In the genomic region with DNA sequence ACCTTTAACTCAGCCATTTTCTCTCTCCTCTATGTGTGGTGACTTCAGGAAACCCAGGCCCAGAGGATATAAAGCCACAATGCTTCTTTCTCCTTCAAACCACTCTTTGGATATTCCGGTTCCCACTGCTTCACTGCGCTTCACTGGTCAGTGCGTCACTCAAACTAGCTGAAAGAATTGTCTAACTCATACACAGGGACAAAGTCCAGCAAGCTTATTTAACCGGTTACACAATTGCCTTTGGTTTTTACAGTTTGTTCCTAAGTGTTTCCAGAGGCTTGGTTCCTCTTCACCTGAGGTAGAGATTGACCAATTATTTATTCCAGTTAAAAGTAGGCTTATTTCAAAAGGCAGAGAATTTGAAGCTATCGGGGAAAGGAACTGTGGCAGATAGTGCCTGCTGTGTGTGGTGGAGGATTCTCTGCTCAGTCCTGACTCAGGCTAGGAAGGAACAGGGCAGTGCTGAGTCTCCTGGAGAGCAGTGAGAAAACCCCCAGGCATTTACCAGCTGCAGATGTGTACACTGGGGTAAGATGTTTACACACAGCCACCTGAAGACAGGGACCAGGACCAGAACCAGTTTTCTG, we compare ENCODE assay signal across 15 cellular contexts. TPM values are rescaled to one million over a fixed set of nuclear protein-coding genes. Genes with fewer than 3 reads are reported as not detected.
DNase-seq lines count a peak whose midpoint lies in the region; ATAC-seq, FAIRE-seq and TF ChIP-seq lines count a peak whose summit lies in the region.
"Had no signal": no experiment of that assay in that cellular context is flagged by ENCODE, and none has a peak within 500 bp of the region (broad histone marks: within the 10 kb centered on the region; RNA-seq: fewer than 3 reads in every experiment).

HGD (minus strand) TSS at position 145 of the 587 bp plus-strand sequence; CDS start at position 17, 128 bp downstream.

- TF ChIP-seq EP300 in HepG2 (IDR thresholded peaks at IDR 0.05; ENCODE audit: low read depth in 2 of 2, low read length in 2 of 2) (peak; percentile 88 to 91), HepG2 (CRISPR knock-in tag; IDR thresholded peaks at IDR 0.05; ENCODE audit: borderline replicate concordance) (peak; percentile 74), stomach (IDR thresholded peaks at IDR 0.05) (no peak)

- TF ChIP-seq CTCF in body of pancreas (IDR thresholded peaks at IDR 0.05), result peak in 1 of 7 experiments; percentile 1
- TF ChIP-seq CTCF in HepG2 (CRISPR knock-in tag; IDR thresholded peaks at IDR 0.05), result no peak
- no peak for TF ChIP-seq CTCF in stomach (IDR thresholded peaks at IDR 0.05)

- ATAC-seq in body of pancreas (peak; percentile 79), HepG2 (peak; percentile 81), HG02884 (IDR thresholded peaks at IDR 0.05; ENCODE audit: unreplicated experiment) (no peak)
- no peak for ATAC-seq in activated CD8-positive, alpha-beta memory T cell treated with anti-CD3 and anti-CD28 coated beads, Interleukin-2, amount 10 ng/mL, durations not matched to agents 7 days and 5 days

- WGBS in body of pancreas, 2 donors, result 17 to 22% methylated on average over 5 of the region's 5 CpGs
- WGBS in HepG2 (ENCODE audit: low lambda C conversion rate), result 1% methylated on average over 5 of the region's 5 CpGs
- 31 to 60% (median 41%) methylated on average over 5 of the region's 5 CpGs for WGBS in stomach, 5 donors

- peaks cover 10% of the 10 kb centered on the region for H3K4me1 Mint-ChIP-seq in activated CD8-positive, alpha-beta memory T cell treated with anti-CD3 and anti-CD28 coated beads, Interleukin-2, amount 10 ng/mL, durations not matched to agents 7 days and 5 days

- H3K36me3 Mint-ChIP-seq in activated CD8-positive, alpha-beta memory T cell treated with anti-CD3 and anti-CD28 coated beads, Interleukin-2, amount 10 ng/mL, durations not matched to agents 7 days and 5 days, result peaks cover 1% of the 10 kb centered on the region

- H3K79me2 ChIP-seq in HepG2 (ENCODE audit: insufficient read depth, low read length), result peaks cover 49% of the 10 kb centered on the region

- no peaks in the 10 kb centered on the region for H3K27me3 ChIP-seq in HUES48 (ENCODE audit: control insufficient read depth, insufficient read depth, low read length)
- no peaks in the 10 kb centered on the region for H3K27me3 ChIP-seq in body of pancreas
- no peaks in the 10 kb centered on the region; a peak in 1 of 5 replicates for H3K27me3 ChIP-seq in HepG2 (ENCODE audit: control insufficient read depth in 1 of 2, insufficient read depth in 2 of 2, low read length in 2 of 2)
- H3K27me3 ChIP-seq in stomach, result no peaks in the 10 kb centered on the region
- H3K27me3 ChIP-seq: SJSA1 had no signal

- no peak for TF ChIP-seq RAD21 in HepG2 (CRISPR knock-in tag; IDR thresholded peaks at IDR 0.05)

- H3K27me3 Mint-ChIP-seq in activated CD8-positive, alpha-beta memory T cell treated with anti-CD3 and anti-CD28 coated beads, Interleukin-2, amount 10 ng/mL, durations not matched to agents 7 days and 5 days, result no peaks in the 10 kb centered on the region
- H3K27me3 Mint-ChIP-seq: CD4-positive, alpha-beta T cell had no signal

- H3K4me3 ChIP-seq in HUES48 (ENCODE audit: low read depth, low read length), result no peak within 1 kb of the TSS
- no peak within 1 kb of the TSS for H3K4me3 ChIP-seq in body of pancreas
- H3K4me3 ChIP-seq in HepG2 (replicated peaks in 1 of 3; ENCODE audit: insufficient read depth in 1 of 3, low read depth in 2 of 3, low read length in 3 of 3), result peak within 1 kb of the TSS; percentile 82 to 90 (median 82)
- peak within 1 kb of the TSS; percentile 25 to 37 (median 32) for H3K4me3 ChIP-seq in stomach
- H3K4me3 ChIP-seq: SJSA1 had no signal

- H3K36me3 ChIP-seq in HUES48 (ENCODE audit: control insufficient read depth, insufficient read depth, low read length), result no peaks in the 10 kb centered on the region
- H3K36me3 ChIP-seq in body of pancreas (replicated peaks in 1 of 2; ENCODE audit: insufficient read depth in 1 of 2, low read depth in 2 of 2), result no peaks in the 10 kb centered on the region
- H3K36me3 ChIP-seq in HepG2 (replicated peaks in 1 of 2; ENCODE audit: control insufficient read depth in 1 of 2, insufficient read depth in 2 of 2, low read length in 2 of 2), result no peaks in the 10 kb centered on the region
- no peaks in the 10 kb centered on the region for H3K36me3 ChIP-seq in stomach
- H3K36me3 ChIP-seq: SJSA1 had no signal

- H3K9me3 ChIP-seq in HUES48 (ENCODE audit: control insufficient read depth, insufficient read depth, low read length) (no peaks in the 10 kb centered on the region), body of pancreas (no peaks in the 10 kb centered on the region), HepG2 (ENCODE audit: low read length) (no peaks in the 10 kb centered on the region), stomach (no peaks in the 10 kb centered on the region)
- H3K9me3 ChIP-seq: SJSA1 had no signal

- TF ChIP-seq POLR2A in body of pancreas (IDR thresholded peaks at IDR 0.05), result peak in 2 of 3 donors; percentile 87 to 89
- TF ChIP-seq POLR2A in HepG2 (IDR thresholded peaks at IDR 0.05; ENCODE audit: insufficient read depth in 1 of 2, low read depth in 2 of 2, low read length in 2 of 2), result peak; percentile 80 to 97
- TF ChIP-seq POLR2A in stomach (IDR thresholded peaks at IDR 0.05), result peak in 2 of 4 donors; percentile 11 to 22

- in situ Hi-C loops in HepG2 (cut with HindIII; ENCODE audit: extremely low pct_ligation_motif_present, low pct_unique_long_range_greater_than_20kb), result no loop called here

- peaks cover 4% of the 10 kb centered on the region for H3K9me3 Mint-ChIP-seq in activated CD8-positive, alpha-beta memory T cell treated with anti-CD3 and anti-CD28 coated beads, Interleukin-2, amount 10 ng/mL, durations not matched to agents 7 days and 5 days (ENCODE audit: low read depth)

- H3K4me1 ChIP-seq in HUES48 (ENCODE audit: control insufficient read depth, insufficient read depth, low read length) (peaks cover 36% of the 10 kb centered on the region), body of pancreas (peaks cover 66% of the 10 kb centered on the region), HepG2 (ENCODE audit: insufficient read depth, low read length) (peaks cover 55% of the 10 kb centered on the region), stomach (peaks cover 24 to 55% (median 38%) of the 10 kb centered on the region in 4 donors)

- H3K27ac ChIP-seq in HUES48 (ENCODE audit: low read depth, low read length), result peak within 1 kb of the TSS; percentile 97
- peak within 1 kb of the TSS; percentile 83 to 92 (median 89) for H3K27ac ChIP-seq in body of pancreas
- peak within 1 kb of the TSS; percentile 99 for H3K27ac ChIP-seq in HepG2 (ENCODE audit: extremely low read length, insufficient read depth, low read length)
- peak within 1 kb of the TSS; percentile 77 to 87 (median 84) for H3K27ac ChIP-seq in stomach
- H3K27ac ChIP-seq: SJSA1 had no signal

- H3K9ac ChIP-seq in HUES48 (ENCODE audit: low read depth, low read length) (no peak within 1 kb of the TSS), HepG2 (ENCODE audit: insufficient read depth, low read depth, low read length) (peak within 1 kb of the TSS; percentile 100)

- TSS peak; percentile 47 for BruUV-seq in HepG2 (replicated peaks; lab: Mats Ljungman, UMichigan)

- H3K4me3 Mint-ChIP-seq in activated CD8-positive, alpha-beta memory T cell treated with anti-CD3 and anti-CD28 coated beads, Interleukin-2, amount 10 ng/mL, durations not matched to agents 7 days and 5 days, result no peak within 1 kb of the TSS
- H3K4me3 Mint-ChIP-seq: CD4-positive, alpha-beta T cell had no signal

- intact Hi-C loops in body of pancreas (cut with DNase I), result no loop called here
- intact Hi-C loops in HepG2 (cut with micrococcal nuclease; ENCODE audit: unreplicated experiment), result loop anchor here (1.0 kb wide), 2 partner anchors 11 to 60 kb away; partner anchors contain the start of genes GTF2E1 and RABL3
- intact Hi-C loops in stomach (cut with DNase I; ENCODE audit: low total_unique reads), result no loop called here

- peaks cover 10% of the 10 kb centered on the region; the same call in 1 of the 2 replicates for H4K20me1 ChIP-seq in HepG2 (ENCODE audit: insufficient read depth, low read length)

- FAIRE-seq in HepG2 (lab: Jason Lieb, UNC), result peak; percentile 93

- H3K4me2 ChIP-seq in HepG2 (ENCODE audit: low read depth, low read length), result peak within 1 kb of the TSS; percentile 94

- POLR2A ChIA-PET in HepG2 (lab: Yijun Ruan, JAX), result interaction anchor here (0.8 to 3.4 kb wide), 13 partner anchors 10 to 1683 kb away, joined by 3 to 33 read pairs (median 4); partner anchors contain the start of genes GTF2E1, NDUFB4 and RABL3

- no peak within 1 kb of the TSS for H2AFZ ChIP-seq in HepG2 (ENCODE audit: low read length)

- CTCF ChIA-PET in HepG2 (lab: Yijun Ruan, JAX; ENCODE audit: low intra/inter-chr PET ratio, low total read pairs), result no interaction called here
- CTCF ChIA-PET in activated CD8-positive, alpha-beta memory T cell treated with anti-CD3 and anti-CD28 coated beads, Interleukin-2, amount 10 ng/mL, durations not matched to agents 7 days and 5 days (lab: Charles Lee), result no interaction called here

- no peak within 1 kb of the TSS for H3K27ac Mint-ChIP-seq in activated CD8-positive, alpha-beta memory T cell treated with anti-CD3 and anti-CD28 coated beads, Interleukin-2, amount 10 ng/mL, durations not matched to agents 7 days and 5 days
- H3K27ac Mint-ChIP-seq: CD4-positive, alpha-beta T cell had no signal

- peak; percentile 68 to 83 (median 72) for DNase-seq in body of pancreas
- DNase-seq in HepG2 (ENCODE audit: low spot score), result peak; percentile 97
- DNase-seq in stomach, result peak; percentile 63
- DNase-seq in activated gamma-delta T cell treated with Interleukin-2 at 50 U/mL for 16 hours, result no peak
- no peak for DNase-seq in NCI-H2196 (lab: John Stamatoyannopoulos, UW; ENCODE audit: unreplicated experiment)
- DNase-seq in activated CD8-positive, alpha-beta memory T cell treated with anti-CD3 and anti-CD28 coated beads, Interleukin-2, amount 10 ng/mL, durations not matched to agents 7 days and 5 days, result no peak
- DNase-seq: activated T-cell treated with anti-CD3 and anti-CD28 coated beads, Interleukin-2, amount 50 U/mL, for 1 hour; CD4-positive, alpha-beta T cell; effector memory CD4-positive, alpha-beta T cell; NCI-H1417 treated with DMSO at 0.1 percent for 48 hours; NCI-H510A treated with DMSO at 0.1 percent for 48 hours; retina had no signal

RNA-seq across cellular contexts. Expression of gene HGD, which starts in this region (rescaled TPM):
- 10 to 100 TPM; 14.2 to 14.3 TPM for total RNA-seq in body of pancreas
- 265 and 319 TPM in 2 replicates for total RNA-seq in HepG2 (2016; rRNA removed; fragmentation: Illumina TruSeq; extraction: Trizol)
- total RNA-seq in HepG2 (2016; cell fraction: cytosol; rRNA removed; fragmentation: Illumina TruSeq; extraction: Trizol; ENCODE audit: low read depth), result 67.0 and 67.5 TPM in 2 replicates
- 256 and 310 TPM in 2 replicates for total RNA-seq in HepG2 (2016; cell fraction: insoluble cytoplasmic fraction; rRNA removed; fragmentation: Illumina TruSeq; extraction: Trizol)
- 82.1 and 92.3 TPM in 2 replicates for total RNA-seq in HepG2 (2016; cell fraction: membrane; rRNA removed; fragmentation: Illumina TruSeq; extraction: Trizol)
- 282 and 300 TPM in 2 replicates for total RNA-seq in HepG2 (2016; cell fraction: nucleus; rRNA removed; fragmentation: Illumina TruSeq; extraction: Trizol)
- 398 and 420 TPM in 2 replicates for polyA plus RNA-seq in HepG2 (2011; rRNA removed)
- 151 and 200 TPM in 2 replicates for polyA plus RNA-seq in HepG2 (2011; cell fraction: cytosol; rRNA removed)
- polyA plus RNA-seq in HepG2 (2011; cell fraction: nucleus; rRNA removed), result 745 and 782 TPM in 2 replicates
- 254 and 296 TPM in 2 replicates for polyA plus RNA-seq in HepG2 (2012)
- 44.7 and 45.8 TPM in 2 replicates for polyA plus RNA-seq in HepG2 (2016; cell fraction: cytosol; fragmentation: Illumina TruSeq; extraction: Trizol; ENCODE audit: low read depth)
- polyA plus RNA-seq in HepG2 (2016; cell fraction: insoluble cytoplasmic fraction; fragmentation: Illumina TruSeq; extraction: Trizol; ENCODE audit: low read depth), result 242 and 251 TPM in 2 replicates
- polyA plus RNA-seq in HepG2 (2016; cell fraction: membrane; fragmentation: Illumina TruSeq; extraction: Trizol; ENCODE audit: low read depth), result 51.1 and 52.9 TPM in 2 replicates
- polyA plus RNA-seq in HepG2 (2016; cell fraction: nucleus; fragmentation: Illumina TruSeq; extraction: Trizol; ENCODE audit: insufficient read depth, low read depth), result 287 and 304 TPM in 2 replicates
- 0.42 and 257 TPM in 2 replicates for polyA minus RNA-seq in HepG2 (2011; rRNA and poly(A)+ RNA removed; ENCODE audit: low replicate concordance)
- polyA minus RNA-seq in HepG2 (2011; cell fraction: cytosol; rRNA and poly(A)+ RNA removed), result 107 and 125 TPM in 2 replicates
- 1,013 and 1,338 TPM in 2 replicates for polyA minus RNA-seq in HepG2 (2011; cell fraction: nucleus; rRNA and poly(A)+ RNA removed)
- total RNA-seq in stomach, result 10 to 100 TPM; 12.2 to 66.5 (median 43.7) TPM
- polyA plus RNA-seq in stomach, result 10 to 100 TPM in 2 of 3 donors, 1 to 10 TPM in 1; 6.3 to 12.8 (median 10.8) TPM
- under 1 TPM; 0.23 to 0.49 TPM for total RNA-seq in activated CD8-positive, alpha-beta memory T cell treated with anti-CD3 and anti-CD28 coated beads, Interleukin-2, amount 10 ng/mL, durations not matched to agents 7 days and 5 days
- total RNA-seq: SJSA1 had no signal

Comparison
In these comparisons a context has a peak if more than half of its experiments do, and no peak if none do; other contexts are left out.
1. RNA of gene HGD (total RNA-seq): 67.0 to 319 TPM in HepG2, 12.2 to 66.5 TPM in stomach and 14.2 to 14.3 TPM in body of pancreas; 0.23 to 0.49 TPM in activated CD8-positive, alpha-beta memory T cell treated with anti-CD3 and anti-CD28 coated beads, Interleukin-2, amount 10 ng/mL, durations not matched to agents 7 days and 5 days; every median in the first group is over 4 times any median in the second.
2. H3K4me3 ChIP-seq: peak in HepG2 (3 of 3) and stomach (4 of 4); none in HUES48 (single experiment) and body of pancreas (0 of 2).
3. ATAC-seq: peak in body of pancreas (single experiment) and HepG2 (single experiment); none in activated CD8-positive, alpha-beta memory T cell treated with anti-CD3 and anti-CD28 coated beads, Interleukin-2, amount 10 ng/mL, durations not matched to agents 7 days and 5 days (single experiment) and HG02884 (single experiment).
4. DNase-seq: peak in body of pancreas (4 of 4), HepG2 (single experiment) and stomach (single experiment); none in activated gamma-delta T cell treated with Interleukin-2 at 50 U/mL for 16 hours (single experiment), NCI-H2196 (single experiment) and activated CD8-positive, alpha-beta memory T cell treated with anti-CD3 and anti-CD28 coated beads, Interleukin-2, amount 10 ng/mL, durations not matched to agents 7 days and 5 days (single experiment).
5. Peak in every context shown above with its lines, with median percentiles within 50 percentile points of each other: H3K27ac ChIP-seq.